20 cellular contexts compared by ENCODE assay signal in the genomic region with DNA sequence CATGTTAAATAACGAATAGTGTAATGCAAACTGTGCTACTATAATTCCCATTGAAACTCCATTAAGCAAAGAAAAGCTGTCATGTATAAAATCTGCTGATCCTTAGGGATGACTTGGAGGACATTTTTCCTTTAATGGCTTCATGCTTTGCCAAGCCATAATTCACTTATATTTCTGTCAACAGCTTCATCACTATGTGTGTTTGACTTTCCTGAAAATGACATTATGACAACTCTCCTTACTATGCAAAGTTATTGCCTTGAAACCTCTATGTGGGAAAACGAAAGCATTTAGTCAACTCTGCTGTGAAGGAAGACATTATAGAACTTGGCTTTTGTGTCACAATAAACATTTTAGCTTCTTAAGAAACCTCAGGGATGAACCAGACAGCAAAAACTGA.
"Had no signal": no experiment of that assay in that cellular context is flagged by ENCODE, and none has a peak within 500 bp of the region (broad histone marks: within the 10 kb centered on the region; RNA-seq: fewer than 3 reads in every experiment).

No MANE protein-coding gene starts in this region.

- H3K27ac ChIP-seq: esophagus squamous epithelium, gastroesophageal sphincter, left ventricle myocardium inferior, lower lobe of right lung, neural progenitor cell, ovary, stomach had no signal

- H3K4me1 Mint-ChIP-seq: memory B cell, mesothelial cell of epicardium, natural killer cell, neural progenitor cell had no signal

- H3K9ac ChIP-seq: neural progenitor cell had no signal

- H3K4me2 ChIP-seq: neural progenitor cell had no signal

- H3K27ac Mint-ChIP-seq: memory B cell, mesothelial cell of epicardium, natural killer cell, neural progenitor cell had no signal

- H3K27me3 Mint-ChIP-seq: memory B cell had no signal

- H3K9me3 ChIP-seq: esophagus squamous epithelium, gastroesophageal sphincter, left ventricle myocardium inferior, lower lobe of right lung, ovary, stomach had no signal

- H3K4me3 ChIP-seq: esophagus squamous epithelium, gastroesophageal sphincter, left ventricle myocardium inferior, lower lobe of right lung, neural progenitor cell, ovary, stomach had no signal

- H3K36me3 ChIP-seq: esophagus squamous epithelium, gastroesophageal sphincter, left ventricle myocardium inferior, lower lobe of right lung, neural progenitor cell, ovary, stomach had no signal

- H3K4me3 Mint-ChIP-seq: memory B cell, mesothelial cell of epicardium, natural killer cell, neural progenitor cell had no signal

- DNase-seq: dermis blood vessel endothelial cell; esophagus squamous epithelium; foreskin fibroblast; glutamatergic neuron; left ventricle myocardium inferior; lower lobe of right lung; natural killer cell; nucleus accumbens; ovary; right cardiac atrium; small intestine; stimulated activated CD4-positive, alpha-beta T cell treated with anti-CD3 and anti-CD28 coated beads, Interleukin-12 subunit alpha, Interleukin-12 subunit beta, amount 100 ng/mL, for 4 hours; stimulated activated naive CD4-positive, alpha-beta T cell; stomach; substantia nigra; trophoblast cell had no signal

- H3K36me3 Mint-ChIP-seq: memory B cell, mesothelial cell of epicardium, natural killer cell, neural progenitor cell had no signal

- ATAC-seq: gastroesophageal sphincter, lower lobe of right lung, natural killer cell, right cardiac atrium had no signal

- H3K27me3 ChIP-seq: esophagus squamous epithelium, gastroesophageal sphincter, neural progenitor cell, ovary, stomach had no signal

- H2AFZ ChIP-seq: neural progenitor cell had no signal
